Comparison of ENCODE assay signal across 25 cellular contexts in the genomic region with DNA sequence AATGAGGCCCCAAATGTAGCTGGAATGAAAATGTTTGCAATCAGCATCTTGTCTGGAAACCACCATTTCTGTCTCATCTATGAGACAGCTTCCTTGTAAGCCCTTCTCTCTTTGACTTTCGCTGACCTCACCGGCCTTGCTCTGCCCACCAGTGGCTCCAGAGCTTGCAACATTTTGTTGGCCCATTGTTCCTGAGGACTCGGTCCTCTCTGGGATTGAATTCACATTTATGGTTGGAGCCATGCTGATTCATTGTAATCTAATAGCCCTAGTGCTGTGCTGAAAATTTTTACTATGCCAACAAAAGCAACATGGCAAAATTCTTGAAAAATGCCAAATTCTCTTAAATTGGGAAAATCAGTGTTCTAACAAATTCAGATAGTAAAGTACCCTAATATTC. TPM values are rescaled to one million over a fixed set of nuclear protein-coding genes. Genes with fewer than 3 reads are reported as not detected.
A peak's percentile ranks its signal among the peaks of the same experiment; 100 is the strongest.
DNase-seq lines count a peak whose midpoint lies in the region; ATAC-seq and TF ChIP-seq lines count a peak whose summit lies in the region.
"Had no signal": no experiment of that assay in that cellular context is flagged by ENCODE, and none has a peak within 500 bp of the region (broad histone marks: within the 10 kb centered on the region; RNA-seq: fewer than 3 reads in every experiment).

No MANE protein-coding gene starts in this region.

- no peak for ATAC-seq in HG03520 (IDR thresholded peaks at IDR 0.05; ENCODE audit: unreplicated experiment)
- ATAC-seq: heart left ventricle; K562; left colon; stimulated activated naive B cell treated with anti-CD40 and anti-IgM and Interleukin-4, amounts not matched to agents 10 μg/mL and 1 μg/mL and 100 μg/mL, for 72 hours; T-cell had no signal

- H3K4me2 ChIP-seq in mesenchymal stem cell (ENCODE audit: low read length, poor library complexity, severe bottlenecking) = no peak overlapping the region
- H3K4me2 ChIP-seq: BLaER1 treated with 17β-estradiol and CSF1 and Interleukin-3, amounts not matched to agents 10 nM and 100 nM had no signal

- peak; percentile 34; the same call in 1 of the 2 replicates for TF ChIP-seq EP300 in Ishikawa (IDR thresholded peaks at IDR 0.05; ENCODE audit: borderline replicate concordance)

- H2BK15ac ChIP-seq in mesenchymal stem cell (ENCODE audit: low read depth, poor library complexity, severe bottlenecking) = no peak overlapping the region

- peaks cover 7% of the 10 kb centered on the region for H3K4me1 ChIP-seq in mesenchymal stem cell (ENCODE audit: control insufficient read depth, insufficient read depth, low read depth, low read length)
- H3K4me1 ChIP-seq: Caco-2, testis, vagina had no signal

- no peak; the same call in 1 of the 2 replicates for TF ChIP-seq RAD21 in Ishikawa (IDR thresholded peaks at IDR 0.05; ENCODE audit: low read depth)

- no peak overlapping the region for H2AK5ac ChIP-seq in mesenchymal stem cell (ENCODE audit: low read length, severe bottlenecking)

- H3K36me3 ChIP-seq in mesenchymal stem cell (ENCODE audit: control insufficient read depth in 1 of 2, insufficient read depth in 2 of 2, low read depth in 1 of 2, low read length in 2 of 2) = no peaks in the 10 kb centered on the region
- H3K36me3 ChIP-seq: vagina had no signal

- H3K9me3 ChIP-seq in mesenchymal stem cell (ENCODE audit: control insufficient read depth, low read length) = no peaks in the 10 kb centered on the region
- H3K9me3 ChIP-seq: BLaER1 treated with 17β-estradiol and CSF1 and Interleukin-3, amounts not matched to agents 10 nM and 100 nM; Caco-2; esophagus squamous epithelium; heart left ventricle; testis; vagina had no signal

- no peaks in the 10 kb centered on the region for H3K27me3 ChIP-seq in mesenchymal stem cell (ENCODE audit: control insufficient read depth in 1 of 2, insufficient read depth in 1 of 2, low read length in 2 of 2)
- H3K27me3 ChIP-seq: BLaER1 treated with 17β-estradiol and CSF1 and Interleukin-3, amounts not matched to agents 10 nM and 100 nM; esophagus squamous epithelium; heart left ventricle; testis; vagina had no signal

- no peak overlapping the region for H3K4ac ChIP-seq in mesenchymal stem cell (ENCODE audit: low read depth in 1 of 2, low read length in 2 of 2)

- no peak overlapping the region for H2AFZ ChIP-seq in mesenchymal stem cell (ENCODE audit: low read depth, low read length)

- in situ Hi-C loops in KBM-7 (cut with MboI; ENCODE audit: low pct_unique_long_range_greater_than_20kb, low sequenced_read_pairs) = no loop called here

- no peak for TF ChIP-seq CTCF in cardiac fibroblast (IDR thresholded peaks at IDR 0.05; ENCODE audit: low read depth, low read length)

- WGBS in mesenchymal stem cell = 98% methylated on average over 3 of the region's 3 CpGs

- H3K27ac ChIP-seq in mesenchymal stem cell (ENCODE audit: low read length, poor library complexity, severe bottlenecking) = no peak overlapping the region
- H3K27ac ChIP-seq: BLaER1 treated with 17β-estradiol and CSF1 and Interleukin-3, amounts not matched to agents 10 nM and 100 nM; esophagus squamous epithelium; heart left ventricle; testis; vagina had no signal

- H3K79me1 ChIP-seq in mesenchymal stem cell (replicated peaks; ENCODE audit: low read length, poor library complexity, severe bottlenecking) = no peaks in the 10 kb centered on the region

- H2BK5ac ChIP-seq in mesenchymal stem cell (ENCODE audit: low read depth, low read length, poor library complexity, severe bottlenecking) = no peak overlapping the region

- H3K9ac ChIP-seq in mesenchymal stem cell (ENCODE audit: low read length) = peak overlapping the region; percentile 56
- H3K9ac ChIP-seq: BLaER1 treated with 17β-estradiol and CSF1 and Interleukin-3, amounts not matched to agents 10 nM and 100 nM had no signal

- H3K23ac ChIP-seq in mesenchymal stem cell (ENCODE audit: low read length in 2 of 2) = no peak overlapping the region

- no peak overlapping the region for H4K91ac ChIP-seq in mesenchymal stem cell (ENCODE audit: low read length)

- H2BK12ac ChIP-seq in mesenchymal stem cell (ENCODE audit: low read length in 2 of 2) = no peak overlapping the region

- DNase-seq in AG20443 (ENCODE audit: low spot score) = peak; percentile 52
- peak; percentile 45 to 89 for DNase-seq in cardiac fibroblast (ENCODE audit: low read depth in 2 of 2)
- DNase-seq in mesenchymal stem cell = no peak
- DNase-seq in KBM-7 = no peak
- no peak for DNase-seq in hippocampal formation (lab: John Stamatoyannopoulos, UW)
- no peak for DNase-seq in GF-D8 (lab: John Stamatoyannopoulos, UW)
- DNase-seq: activated CD4-positive, alpha-beta T cell treated with anti-CD3 and anti-CD28 coated beads for 1 hour; activated T-cell treated with anti-CD3 and anti-CD28 coated beads, Interleukin-2, amount 50 U/mL, for 1 hour; Caco-2; caudate nucleus; esophagus squamous epithelium; heart left ventricle; left colon; NCI-H1436; NCI-H510A treated with DMSO at 0.1 percent for 48 hours; SIG-M5; stimulated activated CD4-positive, alpha-beta T cell treated with anti-CD3 and anti-CD28 coated beads, Interleukin-4, amount 100 ng/mL, for 1 hour; stimulated activated naive B cell treated with anti-CD40 and anti-IgM and Interleukin-4, amounts not matched to agents 10 μg/mL and 1 μg/mL and 100 μg/mL, for 72 hours; T-cell; testis had no signal

- H3K14ac ChIP-seq in mesenchymal stem cell (ENCODE audit: low read length in 2 of 2) = no peak overlapping the region

- no peak overlapping the region for H2BK120ac ChIP-seq in mesenchymal stem cell (ENCODE audit: low read depth, low read length)

- no peak overlapping the region for H3K18ac ChIP-seq in mesenchymal stem cell (ENCODE audit: low read depth in 1 of 2, low read length in 2 of 2)

- H3K4me3 ChIP-seq in cardiac fibroblast (replicated peaks in 1 of 2; ENCODE audit: low read depth in 2 of 2, low read length in 2 of 2) (no peak overlapping the region), mesenchymal stem cell (ENCODE audit: insufficient read depth in 1 of 2, low read depth in 1 of 2, low read length in 2 of 2) (no peak overlapping the region)
- H3K4me3 ChIP-seq: BLaER1 treated with 17β-estradiol and CSF1 and Interleukin-3, amounts not matched to agents 10 nM and 100 nM; esophagus squamous epithelium; heart left ventricle; K562; testis; vagina had no signal

- H4K8ac ChIP-seq in mesenchymal stem cell (ENCODE audit: low read length) = no peak overlapping the region

TF ChIP-seq in Ishikawa, 13 proteins besides CTCF, POLR2A, EP300 and RAD21:
- TF ChIP-seq CEBPB (IDR thresholded peaks at IDR 0.05) (peak; percentile 82), TCF12 (IDR thresholded peaks at IDR 0.05; ENCODE audit: low read depth) (no peak), ZBTB7A (IDR thresholded peaks at IDR 0.05; ENCODE audit: low read depth) (no peak), YY1 (IDR thresholded peaks at IDR 0.05; ENCODE audit: low read depth) (no peak), NFIC (IDR thresholded peaks at IDR 0.05) (peak; percentile 56; the same call in 1 of the 2 replicates), TEAD4 (IDR thresholded peaks at IDR 0.05) (0 out of 2 replicates have a peak, but pooled peaks have one; percentile 24), FOXM1 (IDR thresholded peaks at IDR 0.05; ENCODE audit: borderline replicate concordance, low read depth) (no peak)
- TF ChIP-seq, protein P1, sequence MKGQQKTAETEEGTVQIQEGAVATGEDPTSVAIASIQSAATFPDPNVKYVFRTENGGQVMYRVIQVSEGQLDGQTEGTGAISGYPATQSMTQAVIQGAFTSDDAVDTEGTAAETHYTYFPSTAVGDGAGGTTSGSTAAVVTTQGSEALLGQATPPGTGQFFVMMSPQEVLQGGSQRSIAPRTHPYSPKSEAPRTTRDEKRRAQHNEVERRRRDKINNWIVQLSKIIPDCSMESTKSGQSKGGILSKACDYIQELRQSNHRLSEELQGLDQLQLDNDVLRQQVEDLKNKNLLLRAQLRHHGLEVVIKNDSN (IDR thresholded peaks at IDR 0.05) = no peak

RNA-seq across cellular contexts. Expression of a gene that starts 37.2 kb away (rescaled TPM):
- polyA plus RNA-seq in mesenchymal stem cell (2013, experiment 1 of 2) = 11.5 TPM
- polyA plus RNA-seq in mesenchymal stem cell (2013, experiment 2 of 2) = 11.7 TPM

Comparison
In these comparisons a context has a peak if more than half of its experiments do, and no peak if none do; other contexts are left out.
1. DNase-seq: peak in AG20443 (single experiment) and cardiac fibroblast (2 of 2); none in mesenchymal stem cell (single experiment), KBM-7 (single experiment), hippocampal formation (0 of 2) and GF-D8 (single experiment).